In genomic region chr1:43586136-43586726, GRCh38 we compare ENCODE assay signal across 19 cellular contexts. TPM values are rescaled to one million over a fixed set of nuclear protein-coding genes. Genes with fewer than 3 reads are reported as not detected.
DNase-seq lines count a peak whose midpoint lies in the region; ATAC-seq and TF ChIP-seq lines count a peak whose summit lies in the region.
"Had no signal": no experiment of that assay in that cellular context is flagged by ENCODE, and none has a peak within 500 bp of the region (broad histone marks: within the 10 kb centered on the region; RNA-seq: fewer than 3 reads in every experiment).

No MANE protein-coding gene starts in this region.

- peak overlapping the region; percentile 18 for H3K9ac ChIP-seq in neuronal stem cell (ENCODE audit: low read depth, low read length, poor library complexity)

- TF ChIP-seq CTCF in brain (conservative IDR thresholded peaks at IDR 0.05): no peak
- TF ChIP-seq CTCF in body of pancreas (IDR thresholded peaks at IDR 0.05): no peak

- no peak overlapping the region for H2BK15ac ChIP-seq in neuronal stem cell (ENCODE audit: low read length)

- peak; percentile 28 for DNase-seq in DMS53 treated with DMSO at 0.1 percent for 48 hours (lab: John Stamatoyannopoulos, UW; ENCODE audit: unreplicated experiment)
- DNase-seq in NCI-H2171 treated with DMSO at 0.1 percent for 48 hours (lab: John Stamatoyannopoulos, UW): peak; percentile 87
- no peak for DNase-seq in neuronal stem cell (ENCODE audit: low spot score)
- DNase-seq in body of pancreas: no peak
- DNase-seq in pons (ENCODE audit: low spot score): no peak
- DNase-seq in effector memory CD4-positive, alpha-beta T cell: no peak
- DNase-seq: ACHN; activated CD8-positive, alpha-beta memory T cell treated with anti-CD3 and anti-CD28 coated beads, Interleukin-2, amount 10 ng/mL, durations not matched to agents 7 days and 5 days; CD4-positive, alpha-beta T cell; cortex of kidney; GDM1; hippocampal formation; kidney glomerular epithelial cell; NCI-H1092 treated with DMSO at 0.1 percent for 48 hours; T-helper 1 cell had no signal

- H3K4me1 ChIP-seq in neuronal stem cell (ENCODE audit: control insufficient read depth in 2 of 2, insufficient read depth in 1 of 2, low read depth in 1 of 2, low read length in 2 of 2) (peaks cover 4 to 7% of the 10 kb centered on the region in 2 donors), body of pancreas (no peaks in the 10 kb centered on the region)
- H3K4me1 ChIP-seq in effector memory CD4-positive, alpha-beta T cell (ENCODE audit: control insufficient read depth, insufficient read depth, low read length, poor library complexity, severe bottlenecking): no peaks in the 10 kb centered on the region

- no peak overlapping the region for H2AK5ac ChIP-seq in neuronal stem cell (ENCODE audit: low read depth, low read length)

- no peak overlapping the region for H4K91ac ChIP-seq in neuronal stem cell (ENCODE audit: low read depth, low read length, poor library complexity)

- H3K18ac ChIP-seq in neuronal stem cell (ENCODE audit: low read length): no peak overlapping the region

- H2BK12ac ChIP-seq in neuronal stem cell (ENCODE audit: low read length): no peak overlapping the region

- H3K9me3 ChIP-seq in neuronal stem cell (replicated peaks in 1 of 2; ENCODE audit: control insufficient read depth in 2 of 2, insufficient read depth in 1 of 2, low read depth in 1 of 2, low read length in 2 of 2) (no peaks in the 10 kb centered on the region), body of pancreas (no peaks in the 10 kb centered on the region)
- no peaks in the 10 kb centered on the region for H3K9me3 ChIP-seq in effector memory CD4-positive, alpha-beta T cell (ENCODE audit: control insufficient read depth, low read length)
- H3K9me3 ChIP-seq: tibial nerve had no signal

- peak overlapping the region; percentile 45 for H3K23ac ChIP-seq in neuronal stem cell (ENCODE audit: low read depth, low read length, poor library complexity)

- H3K14ac ChIP-seq in neuronal stem cell (ENCODE audit: low read length): peak overlapping the region; percentile 47

- peaks cover 20% of the 10 kb centered on the region for H3K36me3 Mint-ChIP-seq in brain
- H3K36me3 Mint-ChIP-seq: activated CD8-positive, alpha-beta memory T cell treated with anti-CD3 and anti-CD28 coated beads, Interleukin-2, amount 10 ng/mL, durations not matched to agents 7 days and 5 days had no signal

- H3K27me3 ChIP-seq in neuronal stem cell (ENCODE audit: control insufficient read depth in 3 of 3, insufficient read depth in 3 of 3, low read depth in 1 of 3, low read length in 3 of 3) (no peaks in the 10 kb centered on the region), body of pancreas (no peaks in the 10 kb centered on the region)
- no peaks in the 10 kb centered on the region for H3K27me3 ChIP-seq in effector memory CD4-positive, alpha-beta T cell (replicated peaks; ENCODE audit: control insufficient read depth, insufficient read depth, low read length, poor library complexity, severe bottlenecking)
- H3K27me3 ChIP-seq: tibial nerve had no signal

- TF ChIP-seq POLR2A in body of pancreas (IDR thresholded peaks at IDR 0.05): no peak

- H3K4me2 ChIP-seq in neuronal stem cell (ENCODE audit: insufficient read depth, low read length, poor library complexity, severe bottlenecking): no peak overlapping the region

- no peak overlapping the region for H4K8ac ChIP-seq in neuronal stem cell (ENCODE audit: low read depth, low read length)

- peak overlapping the region in 3 of 5 experiments; percentile 51 to 96 (median 67) for H3K27ac Mint-ChIP-seq in brain
- H3K27ac Mint-ChIP-seq: activated CD8-positive, alpha-beta memory T cell treated with anti-CD3 and anti-CD28 coated beads, Interleukin-2, amount 10 ng/mL, durations not matched to agents 7 days and 5 days; CD4-positive, alpha-beta T cell had no signal

- H3K36me3 ChIP-seq in neuronal stem cell (replicated peaks in 1 of 2; ENCODE audit: control insufficient read depth in 2 of 2, insufficient read depth in 2 of 2, low read length in 2 of 2) (peaks cover 31 to 47% of the 10 kb centered on the region in 2 donors), body of pancreas (replicated peaks in 1 of 2; ENCODE audit: insufficient read depth in 1 of 2, low read depth in 2 of 2) (peaks cover 0 to 2% of the 10 kb centered on the region in 2 donors)
- H3K36me3 ChIP-seq in effector memory CD4-positive, alpha-beta T cell (ENCODE audit: control insufficient read depth, insufficient read depth, low read length): no peaks in the 10 kb centered on the region

- no CpG with 5 or more reads among the region's 6 CpGs for WGBS in neuronal stem cell (ENCODE audit: extremely low coverage in 2 of 2, insufficient read length in 2 of 2, insufficient replicate concordance in 1 of 2), 2 donors
- 75 to 81% methylated on average over 5 to 6 of the region's 6 CpGs for WGBS in body of pancreas, 2 donors

- intact Hi-C loops in body of pancreas (cut with DNase I): no loop called here

- peaks cover 6% of the 10 kb centered on the region for H3K79me1 ChIP-seq in neuronal stem cell (ENCODE audit: low read depth, low read length)

- no peaks in the 10 kb centered on the region for H3K9me3 Mint-ChIP-seq in brain
- H3K9me3 Mint-ChIP-seq: CD4-positive, alpha-beta T cell; WTC11 had no signal

- no peak overlapping the region for H3K4ac ChIP-seq in neuronal stem cell (ENCODE audit: low read length)

- no peak overlapping the region for H3K4me3 Mint-ChIP-seq in brain
- H3K4me3 Mint-ChIP-seq: activated CD8-positive, alpha-beta memory T cell treated with anti-CD3 and anti-CD28 coated beads, Interleukin-2, amount 10 ng/mL, durations not matched to agents 7 days and 5 days; CD4-positive, alpha-beta T cell; WTC11 had no signal

- H2BK120ac ChIP-seq in neuronal stem cell (ENCODE audit: low read depth, low read length): no peak overlapping the region

- ATAC-seq in body of pancreas: no peak
- no peak for ATAC-seq in HG03442 (IDR thresholded peaks at IDR 0.05; ENCODE audit: unreplicated experiment)
- ATAC-seq: activated CD8-positive, alpha-beta memory T cell treated with anti-CD3 and anti-CD28 coated beads, Interleukin-2, amount 10 ng/mL, durations not matched to agents 7 days and 5 days; WTC11 had no signal

- no peak overlapping the region for H2AFZ ChIP-seq in neuronal stem cell (ENCODE audit: low read length)

- peak overlapping the region; percentile 35 for H2BK5ac ChIP-seq in neuronal stem cell (ENCODE audit: low read length)

- H3K27ac ChIP-seq in neuronal stem cell (replicated peaks; ENCODE audit: low read length) (no peak overlapping the region), body of pancreas (no peak overlapping the region)
- no peak overlapping the region for H3K27ac ChIP-seq in effector memory CD4-positive, alpha-beta T cell (ENCODE audit: insufficient read depth, low read length, poor library complexity, severe bottlenecking)
- H3K27ac ChIP-seq: tibial nerve had no signal

- H3K27me3 Mint-ChIP-seq in brain: no peaks in the 10 kb centered on the region
- H3K27me3 Mint-ChIP-seq: activated CD8-positive, alpha-beta memory T cell treated with anti-CD3 and anti-CD28 coated beads, Interleukin-2, amount 10 ng/mL, durations not matched to agents 7 days and 5 days; CD4-positive, alpha-beta T cell had no signal

- H3K4me3 ChIP-seq in neuronal stem cell (ENCODE audit: low read length in 2 of 2) (no peak overlapping the region), body of pancreas (no peak overlapping the region)
- no peak overlapping the region for H3K4me3 ChIP-seq in effector memory CD4-positive, alpha-beta T cell (ENCODE audit: insufficient read depth, low read depth, low read length, poor library complexity, severe bottlenecking)
- H3K4me3 ChIP-seq: tibial nerve had no signal

- H3K4me1 Mint-ChIP-seq in brain: peaks cover 59% of the 10 kb centered on the region
- H3K4me1 Mint-ChIP-seq: WTC11 had no signal

RNA-seq across cellular contexts. Expression of gene PTPRF, which starts 55.5 kb away (rescaled TPM):
- 147 TPM for polyA plus RNA-seq in brain (ENCODE audit: insufficient read depth, low read depth, low replicate concordance)
- polyA plus RNA-seq in neuronal stem cell (2013, experiment 1 of 2): 62.9 TPM
- polyA plus RNA-seq in neuronal stem cell (2013, experiment 2 of 2): 64.0 TPM
- total RNA-seq in body of pancreas: 10 to 100 TPM; 81.7 to 89.0 TPM

Comparison
In these comparisons a context has a peak if more than half of its experiments do, and no peak if none do; other contexts are left out.
1. DNase-seq: peak in DMS53 treated with DMSO at 0.1 percent for 48 hours (single experiment) and NCI-H2171 treated with DMSO at 0.1 percent for 48 hours (single experiment); none in neuronal stem cell (single experiment), body of pancreas (0 of 4), pons (single experiment) and effector memory CD4-positive, alpha-beta T cell (0 of 3).